10 cellular contexts compared by ENCODE assay signal in the genomic region with DNA sequence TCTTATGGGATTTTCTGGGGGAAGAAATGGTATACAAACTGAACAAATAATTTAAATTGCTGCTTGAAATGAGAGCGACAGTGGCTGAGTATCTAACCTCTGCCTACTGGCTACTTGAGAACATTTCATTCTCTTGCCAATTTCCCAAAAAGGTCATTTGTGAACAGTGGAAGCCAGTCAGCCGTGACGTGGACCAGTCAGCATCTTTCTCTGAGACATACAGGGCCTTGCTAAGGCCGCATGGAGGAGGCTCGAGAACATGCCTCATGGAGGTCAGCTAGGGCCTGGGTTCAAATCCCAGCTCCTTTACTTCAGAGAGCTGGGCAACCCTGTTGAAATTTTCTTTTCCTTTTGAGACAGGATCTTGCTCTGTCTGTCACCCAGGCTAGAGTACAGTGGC. TPM values are rescaled to one million over a fixed set of nuclear protein-coding genes. Genes with fewer than 3 reads are reported as not detected.
DNase-seq lines count a peak whose midpoint lies in the region; ATAC-seq, FAIRE-seq and TF ChIP-seq lines count a peak whose summit lies in the region.
"Had no signal": no experiment of that assay in that cellular context is flagged by ENCODE, and none has a peak within 500 bp of the region (broad histone marks: within the 10 kb centered on the region; RNA-seq: fewer than 3 reads in every experiment).

No MANE protein-coding gene starts in this region.

- 83 to 90% methylated on average over 5 of the region's 5 CpGs for WGBS in sigmoid colon, 2 donors

- intact Hi-C loops in sigmoid colon (cut with DNase I): no loop called here

- peak; percentile 29 for ATAC-seq in GM18511 (IDR thresholded peaks at IDR 0.05; ENCODE audit: unreplicated experiment)
- ATAC-seq in effector memory CD8-positive, alpha-beta T cell (replicated peaks): no peak
- ATAC-seq: SK-N-SH treated with all-trans-retinoic acid at 6 μM for 48 hours had no signal

- peaks cover 10 to 61% (median 32%) of the 10 kb centered on the region in 4 donors for H3K36me3 ChIP-seq in sigmoid colon

- CTCF ChIA-PET in RWPE1 (lab: Yijun Ruan, JAX): no interaction called here

- no peak for TF ChIP-seq EP300 in sigmoid colon (IDR thresholded peaks at IDR 0.05)

- no peak for FAIRE-seq in urothelium cell line (lab: Jason Lieb, UNC)

- H3K4me3 ChIP-seq in sigmoid colon: no peak overlapping the region

- no peaks in the 10 kb centered on the region for H3K9me3 Mint-ChIP-seq in effector memory CD8-positive, alpha-beta T cell

- H3K4me1 Mint-ChIP-seq in effector memory CD8-positive, alpha-beta T cell (ENCODE audit: low read depth in 2 of 2): peaks cover 31 to 32% of the 10 kb centered on the region in 2 donors

- H3K4me3 Mint-ChIP-seq in effector memory CD8-positive, alpha-beta T cell: no peak overlapping the region

- TF ChIP-seq CTCF in RWPE1 (conservative IDR thresholded peaks at IDR 0.05; ENCODE audit: low read depth): no peak
- TF ChIP-seq CTCF in sigmoid colon (IDR thresholded peaks at IDR 0.05): no peak

- peak overlapping the region; percentile 73 for H3K27ac ChIP-seq in RWPE1
- peak overlapping the region; percentile 3 to 54 (median 18) for H3K27ac ChIP-seq in sigmoid colon

- TF ChIP-seq POLR2A in sigmoid colon (IDR thresholded peaks at IDR 0.05): no peak

- H3K27me3 Mint-ChIP-seq in effector memory CD8-positive, alpha-beta T cell: no peaks in the 10 kb centered on the region

- no peak for DNase-seq in RWPE1 (ENCODE audit: low spot score)
- no peak for DNase-seq in effector memory CD8-positive, alpha-beta T cell
- no peak for DNase-seq in sigmoid colon
- DNase-seq in activated gamma-delta T cell (lab: John Stamatoyannopoulos, UW): no peak
- no peak for DNase-seq in AG20443 (ENCODE audit: low spot score)
- no peak for DNase-seq in urothelium cell line (ENCODE audit: low spot score)
- DNase-seq: H7, NCI-H510A treated with DMSO at 0.1 percent for 48 hours had no signal

- peaks cover 0 to 54% (median 35%) of the 10 kb centered on the region in 4 donors for H3K4me1 ChIP-seq in sigmoid colon

- peaks cover 51% of the 10 kb centered on the region for H3K36me3 Mint-ChIP-seq in effector memory CD8-positive, alpha-beta T cell (ENCODE audit: insufficient read depth)

- H3K9me3 ChIP-seq in sigmoid colon: no peaks in the 10 kb centered on the region

- peak overlapping the region; percentile 90 to 97 for H3K27ac Mint-ChIP-seq in effector memory CD8-positive, alpha-beta T cell

- POLR2A ChIA-PET in RWPE1 (lab: Yijun Ruan, JAX; ENCODE audit: low non-redundant PET): interaction anchor here (0.6 kb wide), 1 partner anchor 27 kb away, joined by 4 read pairs; no protein-coding TSS in a partner anchor

- H3K27me3 ChIP-seq in sigmoid colon: no peaks in the 10 kb centered on the region

RNA-seq across cellular contexts. Expression of a gene that starts 20.3 kb away (rescaled TPM):
- total RNA-seq in sigmoid colon: 10 to 100 TPM; 19.3 to 25.3 (median 21.8) TPM
- 10 to 100 TPM in 1 of 3 donors, 1 to 10 TPM in 2; 5.4 to 21.9 (median 6.7) TPM for polyA plus RNA-seq in sigmoid colon

RNA-seq across cellular contexts. Expression of a gene that starts 37.4 kb away (rescaled TPM):
- 100 to 1,000 TPM; 109 to 191 (median 161) TPM for total RNA-seq in sigmoid colon
- polyA plus RNA-seq in sigmoid colon: 10 to 100 TPM; 50.5 to 82.6 (median 57.3) TPM

RNA-seq across cellular contexts. Expression of a gene that starts 44.8 kb away (rescaled TPM):
- 10 to 100 TPM; 19.9 to 33.2 (median 23.8) TPM for total RNA-seq in sigmoid colon
- polyA plus RNA-seq in sigmoid colon: 10 to 100 TPM in 1 of 3 donors, 1 to 10 TPM in 2; 3.0 to 14.5 (median 4.6) TPM
